ENCODE assay signal across 8 cellular contexts in genomic region chr6:116111552-116112528, GRCh38. TPM values are rescaled to one million over a fixed set of nuclear protein-coding genes. Genes with fewer than 3 reads are reported as not detected.
DNase-seq lines count a peak whose midpoint lies in the region; ATAC-seq and TF ChIP-seq lines count a peak whose summit lies in the region.

No MANE protein-coding gene starts in this region.

- intact Hi-C loops in testis (cut with DNase I; ENCODE audit: low total_unique reads): no loop called here

- H3K27me3 ChIP-seq in SJCRH30 (no peaks in the 10 kb centered on the region), testis (no peaks in the 10 kb centered on the region)

- DNase-seq in NCI-H2227 (lab: John Stamatoyannopoulos, UW; ENCODE audit: unreplicated experiment) (peak; percentile 11), NCI-H2227 treated with DMSO at 0.1 percent for 48 hours (lab: John Stamatoyannopoulos, UW) (no peak), SJCRH30 (peak; percentile 45 to 68), foreskin melanocyte (peak; percentile 29), testis (peak; percentile 46), NCI-H187 treated with DMSO at 0.1 percent for 48 hours (lab: John Stamatoyannopoulos, UW) (no peak)

- no peak overlapping the region for H3K4me3 ChIP-seq in SJCRH30
- no peak overlapping the region for H3K4me3 ChIP-seq in testis

- H3K36me3 ChIP-seq in SJCRH30 (peaks cover 31% of the 10 kb centered on the region), testis (ENCODE audit: low read depth, missing control alignments) (no peaks in the 10 kb centered on the region)

- peak; percentile 68 for ATAC-seq in GM19324 (IDR thresholded peaks at IDR 0.05; ENCODE audit: low FRiP score, unreplicated experiment)
- peak; percentile 78 for ATAC-seq in HG03378 (IDR thresholded peaks at IDR 0.05; ENCODE audit: unreplicated experiment)

- H3K9me3 ChIP-seq in SJCRH30 (replicated peaks): no peaks in the 10 kb centered on the region
- no peaks in the 10 kb centered on the region for H3K9me3 ChIP-seq in testis

- TF ChIP-seq CTCF in testis (IDR thresholded peaks at IDR 0.05): peak in 2 of 3 experiments; percentile 10 to 39

- WGBS in testis, 2 donors: 69 to 79% methylated on average over 5 of the region's 5 CpGs

- H3K4me1 ChIP-seq in SJCRH30 (no peaks in the 10 kb centered on the region), testis (peaks cover 4% of the 10 kb centered on the region)

- TF ChIP-seq POLR2A in testis (IDR thresholded peaks at IDR 0.05): no peak

- no peak overlapping the region for H3K27ac ChIP-seq in SJCRH30
- no peak overlapping the region for H3K27ac ChIP-seq in testis

RNA-seq across cellular contexts. Expression of gene NT5DC1, which starts 11.2 kb away (rescaled TPM):
- total RNA-seq in SJCRH30 (2014; rRNA removed; shearing (Covaris generic)): 14.0 and 15.4 TPM in 2 replicates
- 10 to 100 TPM; 10.7 to 22.8 TPM for total RNA-seq in testis
- polyA plus RNA-seq in testis (ENCODE audit: insufficient read depth, low read depth, low replicate concordance): 28.2 TPM

RNA-seq across cellular contexts. Expression of gene COL10A1, which starts 14.1 kb away (rescaled TPM):
- 0.03 and 0.06 TPM in 2 replicates for total RNA-seq in SJCRH30 (2014; rRNA removed; shearing (Covaris generic))
- under 1 TPM; 0.06 to 0.16 TPM for total RNA-seq in testis
- 0.34 TPM for polyA plus RNA-seq in testis (ENCODE audit: insufficient read depth, low read depth, low replicate concordance)

RNA-seq across cellular contexts. Expression of gene FRK, which starts 51.1 kb away (rescaled TPM):
- total RNA-seq in SJCRH30 (2014; rRNA removed; shearing (Covaris generic)): 1.4 and 2.0 TPM in 2 replicates
- 1 to 10 TPM; 1.5 to 3.7 TPM for total RNA-seq in testis
- 2.5 TPM for polyA plus RNA-seq in testis (ENCODE audit: insufficient read depth, low read depth, low replicate concordance)

Comparison
In these comparisons a context has a peak if more than half of its experiments do, and no peak if none do; other contexts are left out.
1. DNase-seq: peak in NCI-H2227 (single experiment), SJCRH30 (2 of 2), foreskin melanocyte (single experiment) and testis (single experiment); none in NCI-H2227 treated with DMSO at 0.1 percent for 48 hours (single experiment) and NCI-H187 treated with DMSO at 0.1 percent for 48 hours (single experiment).